8 cellular contexts compared by ENCODE assay signal in genomic region chr4:81471361-81472248, GRCh38.
DNase-seq lines count a peak whose midpoint lies in the region; ATAC-seq lines count a peak whose summit lies in the region.

TSS of gene RASGEF1B (minus strand) at chr4:81471907. CDS start at chr4:81459508, 12,399 bp downstream.

- no peaks in the 10 kb centered on the region for H3K9me3 Mint-ChIP-seq in effector memory CD8-positive, alpha-beta T cell
- no peaks in the 10 kb centered on the region for H3K9me3 Mint-ChIP-seq in memory B cell

- ATAC-seq in GM19467 (IDR thresholded peaks at IDR 0.05; ENCODE audit: unreplicated experiment) (peak; percentile 92), memory B cell (ENCODE audit: low read depth) (peak; percentile 73)
- ATAC-seq in effector memory CD8-positive, alpha-beta T cell (replicated peaks): peak; percentile 87

- H3K4me3 Mint-ChIP-seq in effector memory CD8-positive, alpha-beta T cell: peak within 1 kb of the TSS; percentile 92 to 93
- peak within 1 kb of the TSS; percentile 97 for H3K4me3 Mint-ChIP-seq in memory B cell

- peaks cover 32% of the 10 kb centered on the region for H3K36me3 Mint-ChIP-seq in effector memory CD8-positive, alpha-beta T cell (ENCODE audit: insufficient read depth)
- H3K36me3 Mint-ChIP-seq in memory B cell: no peaks in the 10 kb centered on the region

- peaks cover 32 to 35% of the 10 kb centered on the region in 2 donors for H3K4me1 Mint-ChIP-seq in effector memory CD8-positive, alpha-beta T cell (ENCODE audit: low read depth in 2 of 2)
- H3K4me1 Mint-ChIP-seq in memory B cell: peaks cover 42% of the 10 kb centered on the region

- H3K27ac Mint-ChIP-seq in effector memory CD8-positive, alpha-beta T cell: peak within 1 kb of the TSS; percentile 97
- peak within 1 kb of the TSS; percentile 100 for H3K27ac Mint-ChIP-seq in memory B cell

- DNase-seq in CD1c-positive myeloid dendritic cell (ENCODE audit: extremely low spot score): peak; percentile 99
- peak; percentile 93 for DNase-seq in HK-2 (ENCODE audit: unreplicated experiment)
- peak; percentile 67 for DNase-seq in NK-92 (lab: John Stamatoyannopoulos, UW; ENCODE audit: unreplicated experiment)
- peak; percentile 91 to 93 for DNase-seq in activated CD8-positive, alpha-beta memory T cell treated with anti-CD3 and anti-CD28 coated beads for 4 hours (ENCODE audit: low read depth in 2 of 2)
- DNase-seq in effector memory CD8-positive, alpha-beta T cell: peak; percentile 92 to 96 (median 93)
- DNase-seq in memory B cell (ENCODE audit: low spot score in 2 of 2): peak; percentile 93 to 98
- peak; percentile 85 for DNase-seq in stimulated activated CD8-positive, alpha-beta memory T cell treated with anti-CD3 and anti-CD28 coated beads, Interleukin-12 subunit alpha, Interleukin-12 subunit beta, amount 100 ng/mL, for 1 hour (ENCODE audit: low read depth)

- peaks cover 0 to 6% of the 10 kb centered on the region in 2 donors for H3K27me3 Mint-ChIP-seq in effector memory CD8-positive, alpha-beta T cell
- no peaks in the 10 kb centered on the region for H3K27me3 Mint-ChIP-seq in memory B cell

Comparison
In these comparisons a context has a peak if more than half of its experiments do, and no peak if none do; other contexts are left out.
1. Peak in every context shown above with its lines: DNase-seq and ATAC-seq.